12 cellular contexts compared by ENCODE assay signal in the genomic region with DNA sequence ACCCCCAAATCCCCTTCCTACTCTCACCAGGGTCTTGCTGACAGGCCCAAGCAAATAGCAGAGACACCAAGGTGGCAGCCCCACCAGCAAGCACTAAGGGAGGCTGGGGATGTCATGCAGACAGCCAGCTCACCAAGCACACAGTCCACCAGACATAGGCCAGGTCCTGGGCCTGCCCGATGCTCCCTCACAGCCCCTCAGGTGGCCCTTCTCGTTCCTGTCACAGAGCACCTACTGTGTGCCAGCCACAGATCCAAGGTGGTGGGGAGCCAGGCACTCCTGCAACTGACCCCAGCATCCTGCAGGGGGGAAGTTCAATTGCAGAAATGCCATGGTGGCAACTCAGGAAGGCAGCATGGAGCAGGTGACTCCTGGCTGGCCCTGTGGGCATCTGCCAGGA.
DNase-seq lines count a peak whose midpoint lies in the region; ATAC-seq, FAIRE-seq and TF ChIP-seq lines count a peak whose summit lies in the region.
"Had no signal": no experiment of that assay in that cellular context is flagged by ENCODE, and none has a peak within 500 bp of the region (broad histone marks: within the 10 kb centered on the region; RNA-seq: fewer than 3 reads in every experiment).

No MANE protein-coding gene starts in this region.

- no peaks in the 10 kb centered on the region for H3K36me3 ChIP-seq in left ventricle myocardium inferior
- no peaks in the 10 kb centered on the region for H3K36me3 ChIP-seq in naive thymus-derived CD4-positive, alpha-beta T cell (ENCODE audit: control insufficient read depth in 2 of 3, insufficient read depth in 3 of 3, low read length in 3 of 3)

- no peak for ATAC-seq in Right ventricle myocardium inferior
- ATAC-seq in activated naive CD4-positive, alpha-beta T cell treated with anti-CD3 and anti-CD28 coated beads, Interleukin-2, amount 50 U/mL, for 72 hours = no peak
- no peak for ATAC-seq in naive thymus-derived CD4-positive, alpha-beta T cell
- no peak for ATAC-seq in GM18498 (IDR thresholded peaks at IDR 0.05; ENCODE audit: unreplicated experiment)

- peak overlapping the region; percentile 61 for H3K27ac ChIP-seq in left ventricle myocardium inferior (replicated peaks)
- H3K27ac ChIP-seq in naive thymus-derived CD4-positive, alpha-beta T cell (ENCODE audit: low read depth, low read length) = peak overlapping the region; percentile 53

- POLR2A ChIA-PET in naive thymus-derived CD4-positive, alpha-beta T cell (lab: Charles Lee) = interaction anchor here (1.2 to 9.7 kb wide), 6 partner anchors 11 to 21 kb away, joined by 3 to 137 read pairs (median 18); a partner anchor contains a TSS

- H3K9me3 ChIP-seq in left ventricle myocardium inferior (replicated peaks) = no peaks in the 10 kb centered on the region
- H3K9me3 ChIP-seq in naive thymus-derived CD4-positive, alpha-beta T cell (ENCODE audit: control insufficient read depth in 2 of 3, low read length in 3 of 3) = no peaks in the 10 kb centered on the region

- H3K4me3 Mint-ChIP-seq in naive thymus-derived CD4-positive, alpha-beta T cell = peak overlapping the region in 7 of 10 donors; percentile 3 to 50 (median 34)
- H3K4me3 Mint-ChIP-seq in glutamatergic neuron (ENCODE audit: unreplicated experiment) = no peak overlapping the region
- H3K4me3 Mint-ChIP-seq: neural crest cell had no signal

- DNase-seq in left ventricle myocardium inferior = no peak
- no peak for DNase-seq in Right ventricle myocardium inferior (ENCODE audit: missing footprints)
- DNase-seq in activated naive CD4-positive, alpha-beta T cell treated with anti-CD3 and anti-CD28 coated beads, Interleukin-2, amount 50 U/mL, for 72 hours (ENCODE audit: low spot score in 2 of 2) = no peak
- DNase-seq in naive thymus-derived CD4-positive, alpha-beta T cell = no peak
- DNase-seq in urothelium cell line (ENCODE audit: low spot score) = no peak
- DNase-seq in mesenteric fat pad (ENCODE audit: low spot score) = no peak
- no peak for DNase-seq in glutamatergic neuron
- DNase-seq: activated CD4-positive, alpha-beta T cell treated with anti-CD3 and anti-CD28 coated beads for 48 hours; GOT3; NCI-H446 treated with DMSO at 0.1 percent for 48 hours had no signal

- intact Hi-C loops in left ventricle myocardium inferior (cut with micrococcal nuclease) (no loop called here), Right ventricle myocardium inferior (cut with DNase I) (no loop called here)
- intact Hi-C loops in naive thymus-derived CD4-positive, alpha-beta T cell (cut with micrococcal nuclease) = loop anchor here (1.0 to 5.0 kb wide), 3 partner anchors 9 to 1473 kb away; no protein-coding TSS in a partner anchor

- H3K4me1 Mint-ChIP-seq in naive thymus-derived CD4-positive, alpha-beta T cell = peaks cover 73 to 89% (median 82%) of the 10 kb centered on the region in 7 donors
- H3K4me1 Mint-ChIP-seq in glutamatergic neuron (ENCODE audit: low read depth, unreplicated experiment) = peaks cover 12% of the 10 kb centered on the region

- no peak overlapping the region for H3K4me3 ChIP-seq in left ventricle myocardium inferior
- H3K4me3 ChIP-seq in naive thymus-derived CD4-positive, alpha-beta T cell (ENCODE audit: low read length) = no peak overlapping the region

- H3K27ac Mint-ChIP-seq in activated naive CD4-positive, alpha-beta T cell treated with anti-CD3 and anti-CD28 coated beads, Interleukin-2, amount 50 U/mL, for 72 hours = peak overlapping the region; percentile 71 to 81
- H3K27ac Mint-ChIP-seq in naive thymus-derived CD4-positive, alpha-beta T cell = peak overlapping the region; percentile 34 to 93 (median 84)
- no peak overlapping the region for H3K27ac Mint-ChIP-seq in glutamatergic neuron (ENCODE audit: unreplicated experiment)

- H3K36me3 Mint-ChIP-seq in activated naive CD4-positive, alpha-beta T cell treated with anti-CD3 and anti-CD28 coated beads, Interleukin-2, amount 50 U/mL, for 72 hours = peaks cover 0 to 6% of the 10 kb centered on the region in 2 donors
- peaks cover 0 to 4% (median 0%) of the 10 kb centered on the region in 5 donors for H3K36me3 Mint-ChIP-seq in naive thymus-derived CD4-positive, alpha-beta T cell
- H3K36me3 Mint-ChIP-seq in glutamatergic neuron (ENCODE audit: unreplicated experiment) = no peaks in the 10 kb centered on the region

- H3K27me3 ChIP-seq in left ventricle myocardium inferior (ENCODE audit: low read depth) = no peaks in the 10 kb centered on the region
- no peaks in the 10 kb centered on the region for H3K27me3 ChIP-seq in naive thymus-derived CD4-positive, alpha-beta T cell (ENCODE audit: control insufficient read depth in 2 of 2, insufficient read depth in 2 of 2, low read length in 2 of 2)

- H3K27me3 Mint-ChIP-seq in naive thymus-derived CD4-positive, alpha-beta T cell = no peaks in the 10 kb centered on the region
- H3K27me3 Mint-ChIP-seq in glutamatergic neuron (ENCODE audit: unreplicated experiment) = no peaks in the 10 kb centered on the region

- TF ChIP-seq CTCF in left ventricle myocardium inferior (IDR thresholded peaks at IDR 0.05; ENCODE audit: borderline replicate concordance) (no peak), glutamatergic neuron (IDR thresholded peaks at IDR 0.05; ENCODE audit: partially characterized antibody, unreplicated experiment) (no peak)

- CTCF ChIA-PET in naive thymus-derived CD4-positive, alpha-beta T cell (lab: Charles Lee) = interaction anchor here (3.9 kb wide), 1 partner anchor 11 kb away, joined by 14 read pairs; no protein-coding TSS in a partner anchor

- peak; percentile 61 for FAIRE-seq in urothelium cell line (lab: Jason Lieb, UNC)

- no peaks in the 10 kb centered on the region for H3K9me3 Mint-ChIP-seq in activated naive CD4-positive, alpha-beta T cell treated with anti-CD3 and anti-CD28 coated beads, Interleukin-2, amount 50 U/mL, for 72 hours
- H3K9me3 Mint-ChIP-seq in naive thymus-derived CD4-positive, alpha-beta T cell = no peaks in the 10 kb centered on the region
- no peaks in the 10 kb centered on the region for H3K9me3 Mint-ChIP-seq in glutamatergic neuron (ENCODE audit: unreplicated experiment)
- H3K9me3 Mint-ChIP-seq: neural crest cell had no signal

- H3K4me1 ChIP-seq in left ventricle myocardium inferior = peaks cover 93% of the 10 kb centered on the region
- peaks cover 56 to 73% of the 10 kb centered on the region in 2 donors for H3K4me1 ChIP-seq in naive thymus-derived CD4-positive, alpha-beta T cell (ENCODE audit: control insufficient read depth in 2 of 2, insufficient read depth in 2 of 2, low read length in 2 of 2)

Comparison
In these comparisons a context has a peak if more than half of its experiments do, and no peak if none do; other contexts are left out.
1. intact Hi-C loops: an anchor here in naive thymus-derived CD4-positive, alpha-beta T cell (1.0 to 5.0 kb wide); none called in left ventricle myocardium inferior and Right ventricle myocardium inferior.